10 cellular contexts compared by ENCODE assay signal in genomic region chr11:7578276-7578955, GRCh38.
DNase-seq lines count a peak whose midpoint lies in the region; ATAC-seq and TF ChIP-seq lines count a peak whose summit lies in the region.
"Had no signal": no experiment of that assay in that cellular context is flagged by ENCODE, and none has a peak within 500 bp of the region (broad histone marks: within the 10 kb centered on the region; RNA-seq: fewer than 3 reads in every experiment).

No MANE protein-coding gene starts in this region.

- H3K4ac ChIP-seq in IMR-90 (ENCODE audit: low read depth, low read length), result peak overlapping the region; percentile 31

- H3K27ac ChIP-seq in BLaER1 treated with 17β-estradiol and CSF1 and Interleukin-3, amounts not matched to agents 10 nM and 100 nM, result peak overlapping the region in 6 of 11 experiments; percentile 18 to 66 (median 42); a peak in 10 of 22 replicates
- H3K27ac ChIP-seq in IMR-90 (ENCODE audit: insufficient read depth, low read length), result peak overlapping the region; percentile 78; the same call in 1 of the 2 replicates
- peak overlapping the region; percentile 98 for H3K27ac ChIP-seq in parathyroid adenoma

- peaks cover 0 to 36% (median 0%) of the 10 kb centered on the region in 11 experiments; a peak in 4 of 22 replicates for H3K36me3 ChIP-seq in BLaER1 treated with 17β-estradiol and CSF1 and Interleukin-3, amounts not matched to agents 10 nM and 100 nM
- no peaks in the 10 kb centered on the region for H3K36me3 ChIP-seq in IMR-90 (ENCODE audit: control insufficient read depth, insufficient read depth, low read length)
- no peaks in the 10 kb centered on the region for H3K36me3 ChIP-seq in parathyroid adenoma (ENCODE audit: control insufficient read depth, insufficient read depth, low read length)

- H3K56ac ChIP-seq in IMR-90 (ENCODE audit: extremely low read depth, insufficient read depth, low read length), result no peak overlapping the region; the same call in 1 of the 2 replicates

- peak overlapping the region in 5 of 11 experiments; percentile 27 to 70 (median 55); a peak in 8 of 22 replicates for H3K9ac ChIP-seq in BLaER1 treated with 17β-estradiol and CSF1 and Interleukin-3, amounts not matched to agents 10 nM and 100 nM
- H3K9ac ChIP-seq in IMR-90 (ENCODE audit: low read depth, low read length) (peak overlapping the region; percentile 46; the same call in 1 of the 2 replicates), parathyroid adenoma (no peak overlapping the region)

- H3K9me1 ChIP-seq in IMR-90 (ENCODE audit: insufficient read depth, low read length), result peaks cover 12% of the 10 kb centered on the region

- in situ Hi-C loops in IMR-90 (cut with MboI; ENCODE audit: low sequenced_read_pairs), result loop anchor here (10.0 kb wide), 1 partner anchor 106 kb away; no protein-coding TSS in a partner anchor

- peak overlapping the region; percentile 74 for H3K4me3 Mint-ChIP-seq in endothelial cell (ENCODE audit: unreplicated experiment)

- no peak overlapping the region; the same call in 1 of the 2 replicates for H3K18ac ChIP-seq in IMR-90 (ENCODE audit: low read depth, low read length)

- H2AK9ac ChIP-seq in IMR-90 (replicated peaks; ENCODE audit: low read depth, low read length, poor library complexity), result peak overlapping the region; percentile 31

- no peaks in the 10 kb centered on the region for H3K36me3 Mint-ChIP-seq in endothelial cell (ENCODE audit: low read depth, unreplicated experiment)

- peak overlapping the region; percentile 10; the same call in 1 of the 2 replicates for H3K23ac ChIP-seq in IMR-90 (ENCODE audit: low read depth, low read length)

- H3K9me3 ChIP-seq in BLaER1 treated with 17β-estradiol and CSF1 and Interleukin-3, amounts not matched to agents 10 nM and 100 nM (replicated peaks in 1 of 11), result no peaks in the 10 kb centered on the region
- H3K9me3 ChIP-seq in IMR-90 (ENCODE audit: control insufficient read depth, insufficient read depth, low read length), result no peaks in the 10 kb centered on the region
- no peaks in the 10 kb centered on the region for H3K9me3 ChIP-seq in parathyroid adenoma (ENCODE audit: control insufficient read depth, low read length)

- H4K20me1 ChIP-seq in BLaER1 treated with 17β-estradiol and CSF1 and Interleukin-3, amounts not matched to agents 10 nM and 100 nM, result peaks cover 56 to 100% (median 98%) of the 10 kb centered on the region in 11 experiments; a peak in 20 of 22 replicates
- no peaks in the 10 kb centered on the region for H4K20me1 ChIP-seq in IMR-90 (ENCODE audit: insufficient read depth, low read length)

- peaks cover 12% of the 10 kb centered on the region for H3K79me2 ChIP-seq in parathyroid adenoma

- H2AK5ac ChIP-seq in IMR-90 (ENCODE audit: low read depth, low read length), result 0 out of 2 replicates have a peak overlapping the region, but pooled peaks have one; percentile 5

- peaks cover 21% of the 10 kb centered on the region for H3K27me3 Mint-ChIP-seq in endothelial cell (ENCODE audit: unreplicated experiment)

- intact Hi-C loops in IMR-90 (cut with micrococcal nuclease), result loop anchor here (10.0 kb wide), 1 partner anchor 316 kb away; no protein-coding TSS in a partner anchor

- no peak for ATAC-seq in IMR-90 (ENCODE audit: low read depth)

- H3K27me3 ChIP-seq in BLaER1 treated with 17β-estradiol and CSF1 and Interleukin-3, amounts not matched to agents 10 nM and 100 nM, result peaks cover 69 to 100% (median 99%) of the 10 kb centered on the region in 11 experiments
- H3K27me3 ChIP-seq in IMR-90 (ENCODE audit: control insufficient read depth, insufficient read depth, low read length), result no peaks in the 10 kb centered on the region
- H3K27me3 ChIP-seq in parathyroid adenoma (ENCODE audit: control insufficient read depth, insufficient read depth, low read length), result no peaks in the 10 kb centered on the region

- WGBS in IMR-90 (ENCODE audit: extremely low coverage in 2 of 2, insufficient read length in 1 of 2), 2 experiments, result 62% methylated on average over 3 of the region's 9 CpGs; no CpG with 5 or more reads in 1 of the 2 experiments

- H2BK5ac ChIP-seq in IMR-90 (ENCODE audit: low read depth, low read length, poor library complexity, severe bottlenecking), result peak overlapping the region; percentile 58

- H3K9me3 Mint-ChIP-seq in endothelial cell (ENCODE audit: unreplicated experiment), result no peaks in the 10 kb centered on the region

- BruUV-seq in IMR-90 (replicated peaks; lab: Mats Ljungman, UMichigan), result no TSS peak

- dilution Hi-C loops in IMR-90 (cut with HindIII; ENCODE audit: low sequenced_read_pairs, unreplicated experiment), result no loop called here

- peaks cover 40 to 87% (median 42%) of the 10 kb centered on the region in 10 experiments for H3K4me1 ChIP-seq in BLaER1 treated with 17β-estradiol and CSF1 and Interleukin-3, amounts not matched to agents 10 nM and 100 nM
- H3K4me1 ChIP-seq in IMR-90 (ENCODE audit: control insufficient read depth, insufficient read depth, low read length) (peaks cover 44% of the 10 kb centered on the region), parathyroid adenoma (peaks cover 49% of the 10 kb centered on the region)

- POLR2A ChIA-PET in IMR-90 (lab: Charles Lee; ENCODE audit: unreplicated experiment), result no interaction called here
- POLR2A ChIA-PET in HEK293T (lab: Yijun Ruan, JAX), result no interaction called here

- no peak for TF ChIP-seq RAD21 in IMR-90 (IDR thresholded peaks at IDR 0.05; ENCODE audit: low read length)

- no peaks in the 10 kb centered on the region for H3K79me1 ChIP-seq in IMR-90 (ENCODE audit: low read depth in 1 of 2, low read length in 2 of 2)

- peak overlapping the region; percentile 20; the same call in 1 of the 2 replicates for H4K91ac ChIP-seq in IMR-90 (ENCODE audit: insufficient read depth, low read depth, low read length)

- TF ChIP-seq CTCF in IMR-90 (conservative IDR thresholded peaks at IDR 0.05; ENCODE audit: low read depth, low read length) (no peak), endothelial cell (IDR thresholded peaks at IDR 0.05; ENCODE audit: unreplicated experiment) (no peak), parathyroid adenoma (IDR thresholded peaks at IDR 0.05) (no peak)

- peaks cover 46% of the 10 kb centered on the region for H3K4me1 Mint-ChIP-seq in endothelial cell (ENCODE audit: unreplicated experiment)

- DNase-seq in IMR-90 (no peak), endothelial cell (ENCODE audit: low spot score) (no peak), NCI-H2107 (lab: John Stamatoyannopoulos, UW) (no peak), A172 (ENCODE audit: low spot score) (no peak), HEK293T (ENCODE audit: extremely low spot score) (no peak), AG08395 (ENCODE audit: low spot score) (no peak)
- DNase-seq: activated effector memory CD4-positive, alpha-beta T cell treated with anti-CD3 and anti-CD28 coated beads, Interleukin-2, amount 50 U/mL, for 16 hours; NCI-H446 had no signal

- peak overlapping the region; percentile 10; the same call in 1 of the 3 replicates for H2BK15ac ChIP-seq in IMR-90 (ENCODE audit: low read depth, low read length)

- peak overlapping the region; percentile 33 for H4K5ac ChIP-seq in IMR-90 (ENCODE audit: low read depth, low read length)

- peak overlapping the region; percentile 70 to 97 (median 89) for H3K4me2 ChIP-seq in BLaER1 treated with 17β-estradiol and CSF1 and Interleukin-3, amounts not matched to agents 10 nM and 100 nM
- H3K4me2 ChIP-seq in IMR-90 (ENCODE audit: low read depth, low read length), result peak overlapping the region; percentile 88
- H3K4me2 ChIP-seq in parathyroid adenoma (ENCODE audit: low read length), result peak overlapping the region; percentile 65

- peak overlapping the region; percentile 64 to 73; a peak in 3 of 4 replicates for H4K8ac ChIP-seq in IMR-90 (ENCODE audit: low read depth in 2 of 2, low read length in 2 of 2)

- H3K4me3 ChIP-seq in BLaER1 treated with 17β-estradiol and CSF1 and Interleukin-3, amounts not matched to agents 10 nM and 100 nM, result peak overlapping the region in 5 of 10 experiments; percentile 21 to 48 (median 39); a peak in 7 of 20 replicates
- H3K4me3 ChIP-seq in IMR-90 (ENCODE audit: insufficient read depth, low read depth, low read length), result peak overlapping the region; percentile 28; the same call in 1 of the 2 replicates
- H3K4me3 ChIP-seq in parathyroid adenoma (ENCODE audit: low read depth, low read length), result peak overlapping the region; percentile 60

- H3K14ac ChIP-seq in IMR-90 (replicated peaks; ENCODE audit: low read depth, low read length), result 0 out of 2 replicates have a peak overlapping the region, but pooled peaks have one; percentile 4

- H2BK20ac ChIP-seq in IMR-90 (ENCODE audit: low read depth, low read length), result no peak overlapping the region

- H2AFZ ChIP-seq in IMR-90 (replicated peaks; ENCODE audit: low read length, poor library complexity), result peak overlapping the region; percentile 87
- no peak overlapping the region for H2AFZ ChIP-seq in parathyroid adenoma

- peak overlapping the region; percentile 83; the same call in 1 of the 2 replicates for H2BK120ac ChIP-seq in IMR-90 (ENCODE audit: low read depth, low read length)

- CTCF ChIA-PET in IMR-90 (lab: Yijun Ruan, JAX) (no interaction called here), HEK293T (lab: Yijun Ruan, JAX) (no interaction called here)

- no peak for TF ChIP-seq POLR2A in IMR-90 (IDR thresholded peaks at IDR 0.05; ENCODE audit: low read depth, low read length)

- peak overlapping the region; percentile 73 for H3K27ac Mint-ChIP-seq in endothelial cell (ENCODE audit: unreplicated experiment)

TF ChIP-seq in IMR-90, 13 proteins besides CTCF, POLR2A, EP300 and RAD21:
- TF ChIP-seq CEBPB (IDR thresholded peaks at IDR 0.05; ENCODE audit: low read depth, low read length), result no peak

TF ChIP-seq in HEK293T, 16 proteins besides CTCF, POLR2A, EP300 and RAD21:
- TF ChIP-seq FOXK2 (IDR thresholded peaks at IDR 0.05), result no peak
- TF ChIP-seq FOXM1 (IDR thresholded peaks at IDR 0.05; ENCODE audit: borderline replicate concordance), result no peak
- TF ChIP-seq SUZ12 (IDR thresholded peaks at IDR 0.05), result no peak
- no peak for TF ChIP-seq NFRKB (IDR thresholded peaks at IDR 0.05)
- no peak for TF ChIP-seq PKNOX1 (IDR thresholded peaks at IDR 0.05)
- no peak for TF ChIP-seq SP1 (IDR thresholded peaks at IDR 0.05)

Comparison
In these comparisons a context has a peak if more than half of its experiments do, and no peak if none do; other contexts are left out.
1. H3K27ac ChIP-seq: peak in every context shown above with its lines; median percentile 98 in parathyroid adenoma; 78 in IMR-90; 42 in BLaER1 treated with 17β-estradiol and CSF1 and Interleukin-3, amounts not matched to agents 10 nM and 100 nM.